Comparison of ENCODE assay signal across 1 cellular context in genomic region chr12:95243497-95244183, GRCh38.
TF ChIP-seq lines count a peak whose summit lies in the region.

No MANE protein-coding gene starts in this region.

TF ChIP-seq in HepG2, 621 proteins besides CTCF, POLR2A, EP300 and RAD21:
- TF ChIP-seq ZNF564 (CRISPR knock-in tag; IDR thresholded peaks at IDR 0.05) = peak; percentile 91; the same call in 1 of the 2 replicates
- no peak for TF ChIP-seq ZNF234 (CRISPR knock-in tag; conservative IDR thresholded peaks at IDR 0.05)
